Comparison of ENCODE assay signal across 21 cellular contexts in genomic region chr1:229372251-229372650, GRCh38. TPM values are rescaled to one million over a fixed set of nuclear protein-coding genes. Genes with fewer than 3 reads are reported as not detected.
DNase-seq lines count a peak whose midpoint lies in the region; FAIRE-seq and TF ChIP-seq lines count a peak whose summit lies in the region.
"Had no signal": no experiment of that assay in that cellular context is flagged by ENCODE, and none has a peak within 500 bp of the region (broad histone marks: within the 10 kb centered on the region; RNA-seq: fewer than 3 reads in every experiment).

No MANE protein-coding gene starts in this region.

- no peak overlapping the region for H3K27ac Mint-ChIP-seq in MCF 10A (ENCODE audit: low read depth, unreplicated experiment)
- H3K27ac Mint-ChIP-seq: CD4-positive, CD25-positive, alpha-beta regulatory T cell; CD8-positive, alpha-beta memory T cell had no signal

- no peaks in the 10 kb centered on the region for H3K27me3 Mint-ChIP-seq in MCF 10A (ENCODE audit: insufficient read depth, unreplicated experiment)

- H2AFZ ChIP-seq in keratinocyte (ENCODE audit: control insufficient read depth, low read length): no peak overlapping the region
- H2AFZ ChIP-seq: GM23248 had no signal

- BruUV-seq in MCF 10A (replicated peaks; lab: Mats Ljungman, UMichigan): no TSS peak

- H3K36me3 Mint-ChIP-seq in MCF 10A (ENCODE audit: insufficient read depth, unreplicated experiment): no peaks in the 10 kb centered on the region
- H3K36me3 Mint-ChIP-seq: CD4-positive, CD25-positive, alpha-beta regulatory T cell; CD8-positive, alpha-beta memory T cell had no signal

- H3K79me2 ChIP-seq in keratinocyte (ENCODE audit: control insufficient read depth, insufficient read depth, low read length): no peaks in the 10 kb centered on the region

- peak; percentile 17 for DNase-seq in MCF 10A (ENCODE audit: unreplicated experiment)
- DNase-seq in breast epithelium (ENCODE audit: low spot score in 2 of 2): no peak
- peak; percentile 85 for DNase-seq in bronchial epithelial cell (ENCODE audit: low read depth)
- peak; percentile 21 for DNase-seq in keratinocyte (ENCODE audit: low read depth, low spot score)
- DNase-seq in RPMI8226: no peak
- DNase-seq in mucosa of gallbladder (ENCODE audit: low spot score): no peak
- no peak for DNase-seq in stimulated activated CD8-positive, alpha-beta memory T cell treated with anti-CD3 and anti-CD28 coated beads, Interleukin-4, amount 100 ng/mL, for 48 hours
- DNase-seq: C1 segment of cervical spinal cord; CD4-positive, CD25-positive, alpha-beta regulatory T cell; CD8-positive, alpha-beta memory T cell; COR-L47; DMS 273 treated with DMSO at 0.1 percent for 48 hours; DMS53; DND-41; EL; GM23248 had no signal

- POLR2A ChIA-PET in MCF 10A (lab: Yijun Ruan, JAX): interaction anchor here (0.7 to 2.6 kb wide), 3 partner anchors 15 to 983 kb away, joined by 3 to 9 read pairs (median 3); no protein-coding TSS in a partner anchor

- H3K9me1 ChIP-seq in keratinocyte (ENCODE audit: control insufficient read depth, extremely low read depth, insufficient read depth, low read length): no peaks in the 10 kb centered on the region

- intact Hi-C loops in MCF 10A (cut with micrococcal nuclease): no loop called here
- intact Hi-C loops in breast epithelium (cut with DNase I; ENCODE audit: low total_unique reads): no loop called here

- no peak overlapping the region for H3K4me3 Mint-ChIP-seq in MCF 10A (ENCODE audit: unreplicated experiment)
- H3K4me3 Mint-ChIP-seq: CD4-positive, CD25-positive, alpha-beta regulatory T cell; CD8-positive, alpha-beta memory T cell had no signal

- H3K4me3 ChIP-seq in breast epithelium: no peak overlapping the region
- no peak overlapping the region for H3K4me3 ChIP-seq in bronchial epithelial cell (ENCODE audit: low read depth, low read length)
- peak overlapping the region in 1 of 3 experiments; percentile 41 for H3K4me3 ChIP-seq in keratinocyte (ENCODE audit: control insufficient read depth in 2 of 3, extremely low read depth in 1 of 3, insufficient read depth in 2 of 3, low read depth in 1 of 3, low read length in 3 of 3)
- H3K4me3 ChIP-seq: A549, GM12878, GM23248, HAP-1 had no signal

- no peaks in the 10 kb centered on the region for H3K36me3 ChIP-seq in breast epithelium
- no peaks in the 10 kb centered on the region for H3K36me3 ChIP-seq in bronchial epithelial cell (ENCODE audit: control insufficient read depth, insufficient read depth, low read length)
- H3K36me3 ChIP-seq in keratinocyte (ENCODE audit: control insufficient read depth in 2 of 2, extremely low read depth in 1 of 2, insufficient read depth in 2 of 2, low read length in 2 of 2): no peaks in the 10 kb centered on the region
- H3K36me3 ChIP-seq: HAP-1 had no signal

- H3K27me3 ChIP-seq in breast epithelium: no peaks in the 10 kb centered on the region
- H3K27me3 ChIP-seq in bronchial epithelial cell (ENCODE audit: control insufficient read depth, insufficient read depth, low read length): no peaks in the 10 kb centered on the region
- H3K27me3 ChIP-seq in keratinocyte (ENCODE audit: control insufficient read depth, extremely low read depth, insufficient read depth, low read length): no peaks in the 10 kb centered on the region

- CTCF ChIA-PET in MCF 10A (lab: Yijun Ruan, JAX): interaction anchor here (0.6 to 1.7 kb wide), 3 partner anchors 14 to 57 kb away, joined by 3 read pairs; no protein-coding TSS in a partner anchor

- TF ChIP-seq POLR2A in breast epithelium (IDR thresholded peaks at IDR 0.05): no peak

- peak overlapping the region; percentile 75 for H3K4me2 ChIP-seq in keratinocyte (ENCODE audit: control insufficient read depth, extremely low read depth, insufficient read depth, low read depth, low read length)
- H3K4me2 ChIP-seq: A549 had no signal

- H3K9me3 Mint-ChIP-seq in MCF 10A (ENCODE audit: unreplicated experiment): no peaks in the 10 kb centered on the region
- H3K9me3 Mint-ChIP-seq: CD4-positive, CD25-positive, alpha-beta regulatory T cell; CD8-positive, alpha-beta memory T cell had no signal

- H3K27ac ChIP-seq in breast epithelium (no peak overlapping the region), keratinocyte (ENCODE audit: control insufficient read depth, insufficient read depth, low read length) (peak overlapping the region; percentile 61)
- H3K27ac ChIP-seq: 22Rv1, A549, GM23248 had no signal

- no peaks in the 10 kb centered on the region for H4K20me1 ChIP-seq in keratinocyte (ENCODE audit: control insufficient read depth, extremely low read depth, insufficient read depth, low read length)

- no peak overlapping the region for H3K9ac ChIP-seq in keratinocyte (ENCODE audit: control insufficient read depth, extremely low read depth, insufficient read depth, low read length)
- H3K9ac ChIP-seq: GM23248 had no signal

- no peaks in the 10 kb centered on the region for H3K4me1 ChIP-seq in breast epithelium
- peaks cover 23% of the 10 kb centered on the region for H3K4me1 ChIP-seq in keratinocyte (ENCODE audit: control insufficient read depth, extremely low read depth, insufficient read depth, low read length)
- H3K4me1 ChIP-seq: A549 had no signal

- H3K4me1 Mint-ChIP-seq in MCF 10A (ENCODE audit: insufficient read depth, unreplicated experiment): peaks cover 21% of the 10 kb centered on the region
- H3K4me1 Mint-ChIP-seq: CD4-positive, CD25-positive, alpha-beta regulatory T cell had no signal

- no peak for TF ChIP-seq CTCF in MCF 10A (IDR thresholded peaks at IDR 0.05; ENCODE audit: unreplicated experiment)
- TF ChIP-seq CTCF in breast epithelium (IDR thresholded peaks at IDR 0.05): no peak
- TF ChIP-seq CTCF in bronchial epithelial cell (IDR thresholded peaks at IDR 0.05; ENCODE audit: insufficient read depth, low read length, severe bottlenecking): no peak
- no peak for TF ChIP-seq CTCF in keratinocyte (optimal IDR thresholded peaks at IDR 0.05 in 1 of 3, IDR thresholded peaks at IDR 0.05 in 1 of 3, conservative IDR thresholded peaks at IDR 0.05 in 1 of 3; ENCODE audit: extremely low read depth in 1 of 3, insufficient read depth in 2 of 3, low read length in 3 of 3)

- FAIRE-seq in bronchial epithelial cell (lab: Jason Lieb, UNC) (peak; percentile 43), keratinocyte (lab: Jason Lieb, UNC) (peak; percentile 93)
- FAIRE-seq: A549, GM12878, GM19239 had no signal

- dilution Hi-C loops in keratinocyte (cut with MboI; ENCODE audit: extremely low pct_ligation_motif_present, low sequenced_read_pairs): no loop called here

- H3K9me3 ChIP-seq in breast epithelium (no peaks in the 10 kb centered on the region), keratinocyte (ENCODE audit: control insufficient read depth, low read depth, low read length) (no peaks in the 10 kb centered on the region)
- H3K9me3 ChIP-seq: A549, HAP-1 had no signal

RNA-seq across cellular contexts. Expression of gene CCSAP, which starts 29.4 kb away (rescaled TPM):
- total RNA-seq in MCF 10A (2022): 11.3 and 13.2 TPM in 2 replicates
- total RNA-seq in breast epithelium: 10 to 100 TPM in 1 of 3 donors, 1 to 10 TPM in 2; 6.9 to 13.5 (median 7.8) TPM
- total RNA-seq in bronchial epithelial cell: 7.6 and 10.1 TPM in 2 replicates
- polyA plus RNA-seq in keratinocyte: 3.2 to 6.5 TPM (median 4.3 TPM) in 3 replicates
- 19.2 TPM for polyA plus RNA-seq in keratinocyte (2011; ENCODE audit: low read depth)
- polyA plus RNA-seq in keratinocyte (2011; cell fraction: cytosol; rRNA removed): 3.1 and 5.3 TPM in 2 replicates
- polyA plus RNA-seq in keratinocyte (2011; cell fraction: nucleus; rRNA removed): 4.2 and 5.6 TPM in 2 replicates
- polyA plus RNA-seq in keratinocyte (2012; ENCODE audit: low replicate concordance): 4.7 and 8.1 TPM in 2 replicates
- polyA minus RNA-seq in keratinocyte: 1.7 to 5.6 TPM (median 2.2 TPM) in 3 replicates
- polyA minus RNA-seq in keratinocyte (2011; cell fraction: cytosol; rRNA and poly(A)+ RNA removed): 4.0 TPM
- polyA minus RNA-seq in keratinocyte (2011; cell fraction: nucleus; rRNA and poly(A)+ RNA removed): 3.1 and 4.7 TPM in 2 replicates
- total RNA-seq in mucosa of gallbladder: 4.6 TPM

Comparison
In these comparisons a context has a peak if more than half of its experiments do, and no peak if none do; other contexts are left out.
1. DNase-seq: peak in MCF 10A (single experiment), bronchial epithelial cell (single experiment) and keratinocyte (single experiment); none in breast epithelium (0 of 2), RPMI8226 (single experiment), mucosa of gallbladder (single experiment) and stimulated activated CD8-positive, alpha-beta memory T cell treated with anti-CD3 and anti-CD28 coated beads, Interleukin-4, amount 100 ng/mL, for 48 hours (single experiment).